20 cellular contexts compared by ENCODE assay signal in the genomic region with DNA sequence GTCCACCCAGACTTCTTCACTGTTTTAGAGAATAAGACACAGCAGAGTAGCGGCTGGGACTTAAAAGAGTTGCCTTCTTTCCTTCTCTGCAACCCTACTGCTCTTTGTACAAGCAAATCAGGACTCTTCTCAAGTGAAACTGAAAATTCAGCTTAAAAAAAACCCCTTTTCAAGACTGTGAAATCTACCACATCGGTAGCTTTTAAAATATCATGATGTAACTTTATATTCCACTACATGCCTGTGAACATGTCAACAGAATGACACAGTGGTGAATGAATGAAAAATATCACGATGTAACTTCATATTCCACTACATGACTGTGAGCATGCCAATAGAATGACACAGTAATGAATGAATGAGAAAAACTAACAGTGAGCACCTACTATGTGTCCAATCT. TPM values are rescaled to one million over a fixed set of nuclear protein-coding genes. Genes with fewer than 3 reads are reported as not detected.
DNase-seq lines count a peak whose midpoint lies in the region; ATAC-seq, FAIRE-seq and TF ChIP-seq lines count a peak whose summit lies in the region.
"Had no signal": no experiment of that assay in that cellular context is flagged by ENCODE, and none has a peak within 500 bp of the region (broad histone marks: within the 10 kb centered on the region; RNA-seq: fewer than 3 reads in every experiment).

No MANE protein-coding gene starts in this region.

- peaks cover 0 to 5% (median 2%) of the 10 kb centered on the region in 4 donors for H3K4me1 ChIP-seq in upper lobe of left lung
- H3K4me1 ChIP-seq in vagina = peaks cover 4% of the 10 kb centered on the region
- H3K4me1 ChIP-seq: colonic mucosa, parathyroid adenoma had no signal

- no peaks in the 10 kb centered on the region for H3K27me3 ChIP-seq in bronchial epithelial cell (ENCODE audit: control insufficient read depth, insufficient read depth, low read length)
- H3K27me3 ChIP-seq in upper lobe of left lung = no peaks in the 10 kb centered on the region
- H3K27me3 ChIP-seq in vagina = no peaks in the 10 kb centered on the region
- H3K27me3 ChIP-seq: colonic mucosa had no signal

- POLR2A ChIA-PET in activated CD8-positive, alpha-beta T cell treated with anti-CD3 and anti-CD28 coated beads for 36 hours (lab: Charles Lee) = no interaction called here
- POLR2A ChIA-PET in activated CD8-positive, alpha-beta T cell treated with anti-CD3 and anti-CD28 coated beads, Interleukin-2, amount 10 ng/mL, durations not matched to agents 7 days and 5 days (lab: Charles Lee) = no interaction called here

- H3K9me3 ChIP-seq in upper lobe of left lung = no peaks in the 10 kb centered on the region
- H3K9me3 ChIP-seq in vagina = no peaks in the 10 kb centered on the region
- H3K9me3 ChIP-seq: colonic mucosa had no signal

- no peaks in the 10 kb centered on the region for H3K9me3 Mint-ChIP-seq in activated CD8-positive, alpha-beta T cell treated with anti-CD3 and anti-CD28 coated beads for 36 hours
- H3K9me3 Mint-ChIP-seq in activated CD8-positive, alpha-beta T cell treated with anti-CD3 and anti-CD28 coated beads, Interleukin-2, amount 10 ng/mL, durations not matched to agents 7 days and 5 days (ENCODE audit: insufficient read depth) = no peaks in the 10 kb centered on the region
- peaks cover 0 to 2% of the 10 kb centered on the region in 2 donors for H3K9me3 Mint-ChIP-seq in stimulated activated naive B cell treated with anti-CD40 and anti-IgM and Interleukin-4, amounts not matched to agents 10 μg/mL and 1 μg/mL and 100 μg/mL, for 72 hours
- H3K9me3 Mint-ChIP-seq: stimulated activated memory B cell treated with anti-CD40 and anti-IgM and Interleukin-4, amounts not matched to agents 10 μg/mL and 1 μg/mL and 100 μg/mL, for 72 hours had no signal

- 50 to 56% methylated on average over 3 of the region's 3 CpGs for WGBS in upper lobe of left lung, 2 donors

- no peak overlapping the region for H3K27ac ChIP-seq in upper lobe of left lung
- H3K27ac ChIP-seq in vagina = no peak overlapping the region
- H3K27ac ChIP-seq: colonic mucosa, epithelial cell of prostate, parathyroid adenoma had no signal

- H3K27me3 Mint-ChIP-seq in activated CD8-positive, alpha-beta T cell treated with anti-CD3 and anti-CD28 coated beads for 36 hours = no peaks in the 10 kb centered on the region
- no peaks in the 10 kb centered on the region for H3K27me3 Mint-ChIP-seq in activated CD8-positive, alpha-beta T cell treated with anti-CD3 and anti-CD28 coated beads, Interleukin-2, amount 10 ng/mL, durations not matched to agents 7 days and 5 days (ENCODE audit: low read depth)
- no peaks in the 10 kb centered on the region for H3K27me3 Mint-ChIP-seq in stimulated activated naive B cell treated with anti-CD40 and anti-IgM and Interleukin-4, amounts not matched to agents 10 μg/mL and 1 μg/mL and 100 μg/mL, for 72 hours
- H3K27me3 Mint-ChIP-seq: CD8-positive, alpha-beta memory T cell; stimulated activated memory B cell treated with anti-CD40 and anti-IgM and Interleukin-4, amounts not matched to agents 10 μg/mL and 1 μg/mL and 100 μg/mL, for 72 hours had no signal

- TF ChIP-seq EP300 in upper lobe of left lung (IDR thresholded peaks at IDR 0.05) = no peak

- TF ChIP-seq CTCF in activated CD8-positive, alpha-beta T cell treated with anti-CD3 and anti-CD28 coated beads for 36 hours (IDR thresholded peaks at IDR 0.05) = no peak
- TF ChIP-seq CTCF in bronchial epithelial cell (IDR thresholded peaks at IDR 0.05; ENCODE audit: insufficient read depth, low read length, severe bottlenecking) (no peak), upper lobe of left lung (IDR thresholded peaks at IDR 0.05) (no peak), vagina (IDR thresholded peaks at IDR 0.05) (no peak)

- CTCF ChIA-PET in activated CD8-positive, alpha-beta T cell treated with anti-CD3 and anti-CD28 coated beads for 36 hours (lab: Charles Lee) = no interaction called here
- CTCF ChIA-PET in activated CD8-positive, alpha-beta T cell treated with anti-CD3 and anti-CD28 coated beads, Interleukin-2, amount 10 ng/mL, durations not matched to agents 7 days and 5 days (lab: Charles Lee) = no interaction called here

- TF ChIP-seq POLR2A in upper lobe of left lung (IDR thresholded peaks at IDR 0.05) = no peak
- TF ChIP-seq POLR2A in vagina (IDR thresholded peaks at IDR 0.05) = no peak

- no peak overlapping the region for H3K27ac Mint-ChIP-seq in activated CD8-positive, alpha-beta T cell treated with anti-CD3 and anti-CD28 coated beads for 36 hours
- H3K27ac Mint-ChIP-seq in activated CD8-positive, alpha-beta T cell treated with anti-CD3 and anti-CD28 coated beads, Interleukin-2, amount 10 ng/mL, durations not matched to agents 7 days and 5 days = no peak overlapping the region
- H3K27ac Mint-ChIP-seq in stimulated activated naive B cell treated with anti-CD40 and anti-IgM and Interleukin-4, amounts not matched to agents 10 μg/mL and 1 μg/mL and 100 μg/mL, for 72 hours = no peak overlapping the region
- H3K27ac Mint-ChIP-seq: CD8-positive, alpha-beta memory T cell; stimulated activated memory B cell treated with anti-CD40 and anti-IgM and Interleukin-4, amounts not matched to agents 10 μg/mL and 1 μg/mL and 100 μg/mL, for 72 hours had no signal

- H3K36me3 Mint-ChIP-seq in activated CD8-positive, alpha-beta T cell treated with anti-CD3 and anti-CD28 coated beads for 36 hours (ENCODE audit: low read depth) = no peaks in the 10 kb centered on the region
- no peaks in the 10 kb centered on the region for H3K36me3 Mint-ChIP-seq in activated CD8-positive, alpha-beta T cell treated with anti-CD3 and anti-CD28 coated beads, Interleukin-2, amount 10 ng/mL, durations not matched to agents 7 days and 5 days (ENCODE audit: low read depth)
- peaks cover 0 to 8% of the 10 kb centered on the region in 2 donors for H3K36me3 Mint-ChIP-seq in stimulated activated naive B cell treated with anti-CD40 and anti-IgM and Interleukin-4, amounts not matched to agents 10 μg/mL and 1 μg/mL and 100 μg/mL, for 72 hours

- H3K36me3 ChIP-seq in bronchial epithelial cell (ENCODE audit: control insufficient read depth, insufficient read depth, low read length) (no peaks in the 10 kb centered on the region), upper lobe of left lung (no peaks in the 10 kb centered on the region), vagina (no peaks in the 10 kb centered on the region)
- H3K36me3 ChIP-seq: colonic mucosa had no signal

- H3K4me3 ChIP-seq in bronchial epithelial cell (ENCODE audit: low read depth, low read length) (no peak overlapping the region), upper lobe of left lung (no peak overlapping the region), vagina (no peak overlapping the region)
- H3K4me3 ChIP-seq: colonic mucosa had no signal

- intact Hi-C loops in activated CD8-positive, alpha-beta T cell treated with anti-CD3 and anti-CD28 coated beads for 36 hours (cut with micrococcal nuclease) = no loop called here
- intact Hi-C loops in vagina (cut with DNase I) = no loop called here

- peaks cover 10% of the 10 kb centered on the region for H3K4me1 Mint-ChIP-seq in activated CD8-positive, alpha-beta T cell treated with anti-CD3 and anti-CD28 coated beads for 36 hours (ENCODE audit: low read depth)
- H3K4me1 Mint-ChIP-seq in activated CD8-positive, alpha-beta T cell treated with anti-CD3 and anti-CD28 coated beads, Interleukin-2, amount 10 ng/mL, durations not matched to agents 7 days and 5 days (ENCODE audit: low read depth) = no peaks in the 10 kb centered on the region
- H3K4me1 Mint-ChIP-seq in stimulated activated naive B cell treated with anti-CD40 and anti-IgM and Interleukin-4, amounts not matched to agents 10 μg/mL and 1 μg/mL and 100 μg/mL, for 72 hours = peaks cover 4 to 22% of the 10 kb centered on the region in 2 donors
- H3K4me1 Mint-ChIP-seq: CD8-positive, alpha-beta memory T cell had no signal

- no peak overlapping the region for H3K4me3 Mint-ChIP-seq in activated CD8-positive, alpha-beta T cell treated with anti-CD3 and anti-CD28 coated beads for 36 hours
- H3K4me3 Mint-ChIP-seq in activated CD8-positive, alpha-beta T cell treated with anti-CD3 and anti-CD28 coated beads, Interleukin-2, amount 10 ng/mL, durations not matched to agents 7 days and 5 days = no peak overlapping the region
- no peak overlapping the region for H3K4me3 Mint-ChIP-seq in stimulated activated naive B cell treated with anti-CD40 and anti-IgM and Interleukin-4, amounts not matched to agents 10 μg/mL and 1 μg/mL and 100 μg/mL, for 72 hours
- H3K4me3 Mint-ChIP-seq: CD8-positive, alpha-beta memory T cell; stimulated activated memory B cell treated with anti-CD40 and anti-IgM and Interleukin-4, amounts not matched to agents 10 μg/mL and 1 μg/mL and 100 μg/mL, for 72 hours had no signal

- no peak for FAIRE-seq in bronchial epithelial cell (lab: Jason Lieb, UNC)
- FAIRE-seq: kidney, small intestine had no signal

- peak; percentile 67 for ATAC-seq in activated CD8-positive, alpha-beta T cell treated with anti-CD3 and anti-CD28 coated beads for 36 hours
- ATAC-seq in activated CD8-positive, alpha-beta T cell treated with anti-CD3 and anti-CD28 coated beads, Interleukin-2, amount 10 ng/mL, durations not matched to agents 7 days and 5 days = no peak
- peak; percentile 44 for ATAC-seq in HG02798 (IDR thresholded peaks at IDR 0.05; ENCODE audit: poor library complexity, unreplicated experiment)
- ATAC-seq in stimulated activated naive B cell treated with anti-CD40 and anti-IgM and Interleukin-4, amounts not matched to agents 10 μg/mL and 1 μg/mL and 100 μg/mL, for 72 hours (replicated peaks) = peak; percentile 52 to 67
- ATAC-seq in upper lobe of left lung (ENCODE audit: low FRiP score in 2 of 2) = no peak
- ATAC-seq: stimulated activated memory B cell treated with anti-CD40 and anti-IgM and Interleukin-4, amounts not matched to agents 10 μg/mL and 1 μg/mL and 100 μg/mL, for 72 hours had no signal

- no peak for DNase-seq in activated CD8-positive, alpha-beta T cell treated with anti-CD3 and anti-CD28 coated beads for 36 hours
- DNase-seq in activated CD8-positive, alpha-beta T cell treated with anti-CD3 and anti-CD28 coated beads, Interleukin-2, amount 10 ng/mL, durations not matched to agents 7 days and 5 days = no peak
- DNase-seq in bronchial epithelial cell (ENCODE audit: low read depth) (peak; percentile 33), upper lobe of left lung (no peak), vagina (ENCODE audit: extremely low spot score in 2 of 2) (no peak), RPMI8226 (no peak)
- DNase-seq in stimulated activated naive B cell treated with anti-CD40 and anti-IgM and Interleukin-4, amounts not matched to agents 10 μg/mL and 1 μg/mL and 100 μg/mL, for 72 hours = no peak
- DNase-seq: 8988T; activated CD4-positive, alpha-beta T cell treated with anti-CD3 and anti-CD28 coated beads for 48 hours; colonic mucosa; head of caudate nucleus; KBM-7; kidney; SHP77; small intestine had no signal

RNA-seq across cellular contexts. Expression of gene TCF4, which starts 53.4 kb away (rescaled TPM):
- total RNA-seq in activated CD8-positive, alpha-beta T cell treated with anti-CD3 and anti-CD28 coated beads for 36 hours = 1 to 10 TPM; 1.2 to 1.4 TPM
- under 1 TPM; 0.21 to 0.26 TPM for total RNA-seq in activated CD8-positive, alpha-beta T cell treated with anti-CD3 and anti-CD28 coated beads, Interleukin-2, amount 10 ng/mL, durations not matched to agents 7 days and 5 days
- total RNA-seq in bronchial epithelial cell = 4.5 and 10.0 TPM in 2 replicates
- 100 to 1,000 TPM in 1 of 6 donors, 10 to 100 TPM in 5; 70.6 to 115 (median 92.4) TPM for total RNA-seq in upper lobe of left lung
- total RNA-seq in vagina = 105 TPM

Comparison
In these comparisons a context has a peak if more than half of its experiments do, and no peak if none do; other contexts are left out.
1. ATAC-seq: peak in activated CD8-positive, alpha-beta T cell treated with anti-CD3 and anti-CD28 coated beads for 36 hours (single experiment), HG02798 (single experiment) and stimulated activated naive B cell treated with anti-CD40 and anti-IgM and Interleukin-4, amounts not matched to agents 10 μg/mL and 1 μg/mL and 100 μg/mL, for 72 hours (2 of 2); none in activated CD8-positive, alpha-beta T cell treated with anti-CD3 and anti-CD28 coated beads, Interleukin-2, amount 10 ng/mL, durations not matched to agents 7 days and 5 days (single experiment) and upper lobe of left lung (0 of 2).